ENCODE assay signal across 18 cellular contexts in the genomic region with DNA sequence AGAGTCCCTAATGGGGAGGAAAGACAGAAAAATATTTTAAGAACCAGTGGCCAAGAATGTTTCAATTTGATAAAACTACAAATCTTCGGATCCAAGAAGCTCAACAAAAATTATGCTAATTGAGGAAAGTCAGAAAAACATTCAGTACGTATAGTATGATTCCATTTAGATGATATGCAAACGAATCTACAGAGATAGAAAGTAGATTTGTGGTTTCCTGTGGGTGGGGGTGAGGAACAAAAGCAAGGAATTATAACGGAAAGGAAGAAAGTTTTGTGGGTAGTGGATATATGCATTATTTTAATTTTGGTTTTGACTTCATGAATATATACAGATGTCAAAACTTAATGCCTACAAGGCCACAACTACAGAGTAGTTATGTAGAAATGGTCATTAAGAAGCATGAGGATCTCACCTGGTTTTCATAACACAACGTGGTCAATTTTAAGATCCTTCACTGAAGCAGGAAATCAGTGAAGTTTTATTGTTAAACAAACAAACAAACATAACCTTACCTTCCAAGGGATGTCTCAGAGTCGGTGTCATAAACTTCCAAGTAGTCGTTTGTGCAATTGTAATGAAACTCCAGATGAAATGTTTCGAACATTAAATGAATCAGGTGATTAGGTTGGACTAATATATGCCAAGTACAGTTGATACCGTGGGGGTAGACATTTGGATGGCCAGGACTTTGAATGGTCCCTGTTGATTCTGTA.
DNase-seq lines count a peak whose midpoint lies in the region; ATAC-seq and TF ChIP-seq lines count a peak whose summit lies in the region.
"Had no signal": no experiment of that assay in that cellular context is flagged by ENCODE, and none has a peak within 500 bp of the region (broad histone marks: within the 10 kb centered on the region; RNA-seq: fewer than 3 reads in every experiment).

No MANE protein-coding gene starts in this region.

- in situ Hi-C loops in KBM-7 (cut with MboI; ENCODE audit: low pct_unique_long_range_greater_than_20kb, low sequenced_read_pairs), result no loop called here

- H3K4me2 ChIP-seq in DND-41 (ENCODE audit: insufficient read depth, low read length), result peak overlapping the region; percentile 40; the same call in 1 of the 2 replicates

- no peak for TF ChIP-seq CTCF in DND-41 (IDR thresholded peaks at IDR 0.05; ENCODE audit: borderline replicate concordance, extremely low read depth, low read length, poor library complexity, severe bottlenecking)
- TF ChIP-seq CTCF in lower lobe of right lung (IDR thresholded peaks at IDR 0.05), result no peak

- intact Hi-C loops in lower lobe of right lung (cut with DNase I), result no loop called here

- ATAC-seq in DND-41 (ENCODE audit: insufficient read depth, low read depth), result peak; percentile 74
- ATAC-seq in natural killer cell treated with Interleukin-12 subunit alpha and Interleukin-12 subunit beta and Interleukin-15 and Interleukin-18, amount 100 ng/mL, for 72 hours, result no peak
- ATAC-seq in lower lobe of right lung, result no peak
- no peak for ATAC-seq in HG03045 (IDR thresholded peaks at IDR 0.05; ENCODE audit: unreplicated experiment)
- ATAC-seq: gastroesophageal sphincter; left ventricle myocardium superior; stimulated activated effector memory CD8-positive, alpha-beta T cell treated with anti-CD3 and anti-CD28 coated beads, Interleukin-12 subunit alpha, Interleukin-12 subunit beta, amount 100 ng/mL, for 72 hours had no signal

- H3K36me3 Mint-ChIP-seq in natural killer cell treated with Interleukin-12 subunit alpha and Interleukin-12 subunit beta and Interleukin-15 and Interleukin-18, amount 100 ng/mL, for 72 hours, result no peaks in the 10 kb centered on the region
- H3K36me3 Mint-ChIP-seq: stimulated activated effector memory CD8-positive, alpha-beta T cell treated with anti-CD3 and anti-CD28 coated beads, Interleukin-12 subunit alpha, Interleukin-12 subunit beta, amount 100 ng/mL, for 72 hours had no signal

- H3K27me3 Mint-ChIP-seq in natural killer cell treated with Interleukin-12 subunit alpha and Interleukin-12 subunit beta and Interleukin-15 and Interleukin-18, amount 100 ng/mL, for 72 hours, result no peaks in the 10 kb centered on the region
- H3K27me3 Mint-ChIP-seq: progenitor cell of endocrine pancreas, type B pancreatic cell had no signal

- H3K9me3 ChIP-seq in DND-41 (ENCODE audit: insufficient read depth, low read length, severe bottlenecking) (no peaks in the 10 kb centered on the region), lower lobe of right lung (no peaks in the 10 kb centered on the region)
- H3K9me3 ChIP-seq: gastroesophageal sphincter had no signal

- peak overlapping the region; percentile 58 for H3K4me3 Mint-ChIP-seq in natural killer cell treated with Interleukin-12 subunit alpha and Interleukin-12 subunit beta and Interleukin-15 and Interleukin-18, amount 100 ng/mL, for 72 hours
- H3K4me3 Mint-ChIP-seq: stimulated activated effector memory CD8-positive, alpha-beta T cell treated with anti-CD3 and anti-CD28 coated beads, Interleukin-12 subunit alpha, Interleukin-12 subunit beta, amount 100 ng/mL, for 72 hours; T-helper 1 cell treated with Interleukin-12 subunit alpha and Interleukin-12 subunit beta and Interleukin-4 antibody, amounts not matched to agents 30 μg/mL and 1 μg/mL, for 36 hours; type B pancreatic cell had no signal

- no peak overlapping the region for H3K9ac ChIP-seq in DND-41 (ENCODE audit: low read depth, low read length)

- peak overlapping the region; percentile 25 to 36 for H3K27ac Mint-ChIP-seq in natural killer cell treated with Interleukin-12 subunit alpha and Interleukin-12 subunit beta and Interleukin-15 and Interleukin-18, amount 100 ng/mL, for 72 hours
- H3K27ac Mint-ChIP-seq: progenitor cell of endocrine pancreas; stimulated activated effector memory CD8-positive, alpha-beta T cell treated with anti-CD3 and anti-CD28 coated beads, Interleukin-12 subunit alpha, Interleukin-12 subunit beta, amount 100 ng/mL, for 72 hours; T-helper 1 cell treated with Interleukin-12 subunit alpha and Interleukin-12 subunit beta and Interleukin-4 antibody, amounts not matched to agents 30 μg/mL and 1 μg/mL, for 36 hours; type B pancreatic cell had no signal

- H2AFZ ChIP-seq in DND-41 (ENCODE audit: low read depth, low read length), result no peak overlapping the region

- H4K20me1 ChIP-seq in DND-41 (ENCODE audit: insufficient read depth, low read length), result no peaks in the 10 kb centered on the region

- H3K79me2 ChIP-seq in DND-41 (ENCODE audit: insufficient read depth, low read length), result no peaks in the 10 kb centered on the region

- no peaks in the 10 kb centered on the region for H3K27me3 ChIP-seq in DND-41 (ENCODE audit: insufficient read depth, low read length, poor library complexity)
- H3K27me3 ChIP-seq in lower lobe of right lung (ENCODE audit: low read depth), result no peaks in the 10 kb centered on the region
- H3K27me3 ChIP-seq: gastroesophageal sphincter had no signal

- H3K4me1 Mint-ChIP-seq in natural killer cell treated with Interleukin-12 subunit alpha and Interleukin-12 subunit beta and Interleukin-15 and Interleukin-18, amount 100 ng/mL, for 72 hours (ENCODE audit: low read depth in 2 of 2), result peaks cover 11 to 13% of the 10 kb centered on the region in 2 donors

- H3K4me1 ChIP-seq in DND-41 (ENCODE audit: insufficient read depth, low read length), result peaks cover 32% of the 10 kb centered on the region
- H3K4me1 ChIP-seq in lower lobe of right lung, result no peaks in the 10 kb centered on the region

- H3K4me3 ChIP-seq in DND-41 (ENCODE audit: low read depth in 1 of 2, low read length in 2 of 2) (no peak overlapping the region), lower lobe of right lung (no peak overlapping the region)
- H3K4me3 ChIP-seq: gastroesophageal sphincter had no signal

- H3K27ac ChIP-seq in DND-41 (ENCODE audit: low read length) (peak overlapping the region; percentile 42; the same call in 1 of the 2 replicates), lower lobe of right lung (no peak overlapping the region)
- H3K27ac ChIP-seq: gastroesophageal sphincter had no signal

- no peaks in the 10 kb centered on the region for H3K9me3 Mint-ChIP-seq in natural killer cell treated with Interleukin-12 subunit alpha and Interleukin-12 subunit beta and Interleukin-15 and Interleukin-18, amount 100 ng/mL, for 72 hours
- H3K9me3 Mint-ChIP-seq: stimulated activated effector memory CD8-positive, alpha-beta T cell treated with anti-CD3 and anti-CD28 coated beads, Interleukin-12 subunit alpha, Interleukin-12 subunit beta, amount 100 ng/mL, for 72 hours; T-helper 1 cell treated with Interleukin-12 subunit alpha and Interleukin-12 subunit beta and Interleukin-4 antibody, amounts not matched to agents 30 μg/mL and 1 μg/mL, for 36 hours had no signal

- no peaks in the 10 kb centered on the region for H3K36me3 ChIP-seq in DND-41 (ENCODE audit: insufficient read depth, low read length)
- H3K36me3 ChIP-seq in lower lobe of right lung, result no peaks in the 10 kb centered on the region
- H3K36me3 ChIP-seq: gastroesophageal sphincter had no signal

- peak; percentile 22 for DNase-seq in DND-41
- DNase-seq in KBM-7, result peak; percentile 5
- peak; percentile 23 for DNase-seq in amniotic epithelial cell (ENCODE audit: low read depth)
- no peak for DNase-seq in natural killer cell treated with Interleukin-12 subunit alpha and Interleukin-12 subunit beta and Interleukin-15 and Interleukin-18, amount 100 ng/mL, for 72 hours (ENCODE audit: low spot score)
- DNase-seq in AG08396 (ENCODE audit: low spot score), result no peak
- no peak for DNase-seq in lower lobe of right lung
- DNase-seq: activated CD4-positive, CD25-positive, alpha-beta regulatory T cell; Kasumi-1; left ventricle myocardium superior; NCI-H146; NCI-H2227 treated with DMSO at 0.1 percent for 48 hours; NK-92 treated with Interleukin-12 subunit alpha and Interleukin-12 subunit beta, amount 100 ng/mL, for 24 hours had no signal

Comparison
In these comparisons a context has a peak if more than half of its experiments do, and no peak if none do; other contexts are left out.
1. DNase-seq: peak in DND-41 (single experiment), KBM-7 (single experiment) and amniotic epithelial cell (single experiment); none in natural killer cell treated with Interleukin-12 subunit alpha and Interleukin-12 subunit beta and Interleukin-15 and Interleukin-18, amount 100 ng/mL, for 72 hours (single experiment), AG08396 (single experiment) and lower lobe of right lung (single experiment).